In the genomic region with DNA sequence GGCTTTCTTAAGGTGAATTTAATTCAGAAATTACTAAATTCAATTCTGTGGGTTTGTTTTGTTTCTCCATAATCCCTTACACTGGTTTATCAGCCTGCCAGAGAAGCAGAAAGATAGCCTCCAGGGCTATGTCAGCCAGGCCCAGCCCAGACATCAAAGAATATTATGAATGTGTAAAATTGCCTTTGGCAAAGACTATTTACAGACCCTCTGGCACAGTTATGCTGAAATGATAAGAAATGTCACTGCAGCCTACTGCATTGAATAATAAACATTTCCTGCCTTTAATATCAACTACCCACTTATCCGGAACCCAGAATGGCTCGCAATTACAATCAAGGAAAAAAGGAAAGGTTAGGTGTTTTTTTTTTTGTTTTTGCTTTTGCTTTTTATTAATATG, we compare ENCODE assay signal across 30 cellular contexts.
"Had no signal": no experiment of that assay in that cellular context is flagged by ENCODE, and none has a peak within 500 bp of the region (broad histone marks: within the 10 kb centered on the region; RNA-seq: fewer than 3 reads in every experiment).

No MANE protein-coding gene starts in this region.

- H3K4me3 Mint-ChIP-seq: naive thymus-derived CD8-positive, alpha-beta T cell; natural killer cell treated with Interleukin-12 subunit alpha and Interleukin-12 subunit beta and Interleukin-15 and Interleukin-18, amount 100 ng/mL, for 72 hours; nephron progenitor cell; neural crest cell; stimulated activated memory B cell treated with anti-CD40 and anti-IgM and Interleukin-4, amounts not matched to agents 10 μg/mL and 1 μg/mL and 100 μg/mL, for 72 hours; stimulated activated naive CD8-positive, alpha-beta T cell treated with anti-CD3 and anti-CD28 coated beads, Interleukin-15, amount 100 ng/mL, for 72 hours; type B pancreatic cell had no signal

- FAIRE-seq: pancreas, small intestine had no signal

- H3K9me3 ChIP-seq: neutrophil, pancreas, prostate gland, right lobe of liver, sigmoid colon, suprapubic skin, testis, tibial artery, transverse colon, upper lobe of right lung, uterus had no signal

- H3K4me1 Mint-ChIP-seq: naive thymus-derived CD8-positive, alpha-beta T cell; nephron progenitor cell; neural crest cell; stimulated activated memory B cell treated with anti-CD40 and anti-IgM and Interleukin-4, amounts not matched to agents 10 μg/mL and 1 μg/mL and 100 μg/mL, for 72 hours; stimulated activated naive CD8-positive, alpha-beta T cell treated with anti-CD3 and anti-CD28 coated beads, Interleukin-15, amount 100 ng/mL, for 72 hours had no signal

- H3K4me3 ChIP-seq: pancreas, prostate gland, right lobe of liver, sigmoid colon, spleen, suprapubic skin, testis, tibial artery, transverse colon, upper lobe of right lung, uterus had no signal

- H3K27ac ChIP-seq: neutrophil, pancreas, prostate gland, right lobe of liver, sigmoid colon, suprapubic skin, testis, tibial artery, transverse colon, upper lobe of right lung, uterus had no signal

- H3K36me3 ChIP-seq: neutrophil, pancreas, prostate gland, right lobe of liver, sigmoid colon, spleen, suprapubic skin, tibial artery, transverse colon, upper lobe of right lung, uterus had no signal

- ATAC-seq: naive thymus-derived CD8-positive, alpha-beta T cell; natural killer cell treated with Interleukin-12 subunit alpha and Interleukin-12 subunit beta and Interleukin-15 and Interleukin-18, amount 100 ng/mL, for 72 hours; pancreas; right cardiac atrium; right lobe of liver; stimulated activated memory B cell treated with anti-CD40 and anti-IgM and Interleukin-4, amounts not matched to agents 10 μg/mL and 1 μg/mL and 100 μg/mL, for 72 hours; stimulated activated naive CD8-positive, alpha-beta T cell treated with anti-CD3 and anti-CD28 coated beads, Interleukin-15, amount 100 ng/mL, for 72 hours; stimulated activated naive CD8-positive, alpha-beta T cell treated with anti-CD3 and anti-CD28 coated beads, Interleukin-15, Interleukin-2, amounts not matched to agents 100 U/mL and 50 U/mL, for 24 hours; upper lobe of right lung had no signal

- H3K36me3 Mint-ChIP-seq: naive thymus-derived CD8-positive, alpha-beta T cell; stimulated activated memory B cell treated with anti-CD40 and anti-IgM and Interleukin-4, amounts not matched to agents 10 μg/mL and 1 μg/mL and 100 μg/mL, for 72 hours; type B pancreatic cell had no signal

- H3K9me3 Mint-ChIP-seq: nephron progenitor cell, neural crest cell, type B pancreatic cell had no signal

- H3K4me1 ChIP-seq: pancreas, prostate gland, right lobe of liver, spleen, suprapubic skin, testis, tibial artery, transverse colon, upper lobe of right lung, uterus had no signal

- H3K27me3 ChIP-seq: neutrophil, pancreas, right lobe of liver, sigmoid colon, spleen, suprapubic skin, testis, tibial artery, transverse colon, upper lobe of right lung, uterus had no signal

- H3K27me3 Mint-ChIP-seq: naive thymus-derived CD8-positive, alpha-beta T cell; natural killer cell treated with Interleukin-12 subunit alpha and Interleukin-12 subunit beta and Interleukin-15 and Interleukin-18, amount 100 ng/mL, for 72 hours; stimulated activated memory B cell treated with anti-CD40 and anti-IgM and Interleukin-4, amounts not matched to agents 10 μg/mL and 1 μg/mL and 100 μg/mL, for 72 hours; stimulated activated naive CD8-positive, alpha-beta T cell treated with anti-CD3 and anti-CD28 coated beads, Interleukin-15, amount 100 ng/mL, for 72 hours; type B pancreatic cell had no signal

- H3K27ac Mint-ChIP-seq: naive thymus-derived CD8-positive, alpha-beta T cell; natural killer cell treated with Interleukin-12 subunit alpha and Interleukin-12 subunit beta and Interleukin-15 and Interleukin-18, amount 100 ng/mL, for 72 hours; nephron progenitor cell; stimulated activated memory B cell treated with anti-CD40 and anti-IgM and Interleukin-4, amounts not matched to agents 10 μg/mL and 1 μg/mL and 100 μg/mL, for 72 hours; stimulated activated naive CD8-positive, alpha-beta T cell treated with anti-CD3 and anti-CD28 coated beads, Interleukin-15, amount 100 ng/mL, for 72 hours; type B pancreatic cell had no signal

- DNase-seq: naive thymus-derived CD8-positive, alpha-beta T cell; nephron progenitor cell; nucleus accumbens; pancreas; right cardiac atrium; right lobe of liver; sigmoid colon; small intestine; spleen; stimulated activated CD4-positive, alpha-beta T cell treated with anti-CD3 and anti-CD28 coated beads, Interleukin-12 subunit alpha, Interleukin-12 subunit beta, amount 100 ng/mL, for 4 hours; stimulated activated CD4-positive, alpha-beta T cell treated with anti-CD3 and anti-CD28 coated beads, Interleukin-1b, Interleukin-23, amount 100 ng/mL, for 48 hours; stimulated activated CD4-positive, alpha-beta T cell treated with anti-CD3 and anti-CD28 coated beads, Interleukin-4, amount 100 ng/mL, for 1 hour; stimulated activated CD4-positive, alpha-beta T cell treated with anti-CD3 and anti-CD28 coated beads, Interleukin-4, amount 100 ng/mL, for 4 hours; stimulated activated CD8-positive, alpha-beta memory T cell treated with anti-CD3 and anti-CD28 coated beads, Interleukin-4, amount 100 ng/mL, for 48 hours; stimulated activated naive CD4-positive, alpha-beta T cell; stimulated activated naive CD8-positive, alpha-beta T cell treated with anti-CD3 and anti-CD28 coated beads, Interleukin-15, amount 100 ng/mL, for 72 hours; stimulated activated naive CD8-positive, alpha-beta T cell treated with anti-CD3 and anti-CD28 coated beads, Interleukin-15, Interleukin-2, amounts not matched to agents 100 U/mL and 50 U/mL, for 24 hours; substantia nigra; testis; tibial artery; transverse colon; upper lobe of right lung; uterus had no signal
